19 cellular contexts compared by ENCODE assay signal in genomic region chr10:82866424-82867020, GRCh38.
DNase-seq lines count a peak whose midpoint lies in the region; ATAC-seq, FAIRE-seq and TF ChIP-seq lines count a peak whose summit lies in the region.
"Had no signal": no experiment of that assay in that cellular context is flagged by ENCODE, and none has a peak within 500 bp of the region (broad histone marks: within the 10 kb centered on the region; RNA-seq: fewer than 3 reads in every experiment).

No MANE protein-coding gene starts in this region.

- H3K9me3 ChIP-seq in fibroblast of lung (ENCODE audit: control insufficient read depth, insufficient read depth, low read depth, low read length): no peaks in the 10 kb centered on the region
- H3K9me3 ChIP-seq: A549, gastroesophageal sphincter had no signal

- FAIRE-seq in HTR-8/SVneo (lab: Jason Lieb, UNC): no peak
- FAIRE-seq: A549 had no signal

- H2AFZ ChIP-seq in fibroblast of lung (ENCODE audit: low read length): no peak overlapping the region

- DNase-seq in A172 (ENCODE audit: low spot score) (peak; percentile 94), HTR-8/SVneo (ENCODE audit: insufficient read length, low spot score) (peak; percentile 32), SIG-M5 (lab: John Stamatoyannopoulos, UW) (peak; percentile 47), fibroblast of lung (ENCODE audit: low read depth in 2 of 2) (peak; percentile 31 to 90), CD1c-positive myeloid dendritic cell (ENCODE audit: extremely low spot score) (no peak), NCI-H2029 (lab: John Stamatoyannopoulos, UW) (no peak)
- DNase-seq: activated CD4-positive, alpha-beta T cell treated with anti-CD3 and anti-CD28 coated beads for 48 hours; Calu3; immature natural killer cell; midbrain; NCI-H1105; occipital lobe; stimulated activated naive CD8-positive, alpha-beta T cell treated with anti-CD3 and anti-CD28 coated beads, Interleukin-15, amount 100 ng/mL, for 72 hours; T-helper 17 cell had no signal

- no peaks in the 10 kb centered on the region for H3K4me1 ChIP-seq in fibroblast of lung (ENCODE audit: control insufficient read depth, extremely low read depth, insufficient read depth, low read length)
- H3K4me1 ChIP-seq: A549, gastroesophageal sphincter had no signal

- no peak overlapping the region for H3K9ac ChIP-seq in fibroblast of lung (ENCODE audit: insufficient read depth, low read length)

- H3K27me3 ChIP-seq in fibroblast of lung (ENCODE audit: control insufficient read depth, insufficient read depth, low read length): no peaks in the 10 kb centered on the region
- H3K27me3 ChIP-seq: gastroesophageal sphincter had no signal

- no peak for TF ChIP-seq CTCF in fibroblast of lung (conservative IDR thresholded peaks at IDR 0.05 in 1 of 2, IDR thresholded peaks at IDR 0.05 in 1 of 2; ENCODE audit: low read depth in 1 of 2, low read length in 2 of 2)

- H3K4me3 ChIP-seq in fibroblast of lung (replicated peaks in 1 of 4; ENCODE audit: control extremely low read depth in 1 of 4, insufficient read depth in 1 of 4, low read depth in 3 of 4, low read length in 4 of 4): no peak overlapping the region
- H3K4me3 ChIP-seq: A549, gastroesophageal sphincter, skin epidermis had no signal

- no peaks in the 10 kb centered on the region for H4K20me1 ChIP-seq in fibroblast of lung (ENCODE audit: control insufficient read depth, extremely low read depth, insufficient read depth, low read length)

- H3K27ac ChIP-seq in fibroblast of lung (ENCODE audit: insufficient read depth, low read length): no peak overlapping the region
- H3K27ac ChIP-seq: A549, gastroesophageal sphincter, skin epidermis had no signal

- no peaks in the 10 kb centered on the region for H3K79me2 ChIP-seq in fibroblast of lung (ENCODE audit: control insufficient read depth, insufficient read depth, low read length)

- ATAC-seq in GM19467 (IDR thresholded peaks at IDR 0.05; ENCODE audit: unreplicated experiment) (no peak), HG02938 (IDR thresholded peaks at IDR 0.05; ENCODE audit: unreplicated experiment) (no peak)
- ATAC-seq: A549; gastroesophageal sphincter; stimulated activated naive CD8-positive, alpha-beta T cell treated with anti-CD3 and anti-CD28 coated beads, Interleukin-15, amount 100 ng/mL, for 72 hours; T-helper 17 cell had no signal

- H3K36me3 ChIP-seq in fibroblast of lung (ENCODE audit: control insufficient read depth, insufficient read depth, low read length): no peaks in the 10 kb centered on the region
- H3K36me3 ChIP-seq: gastroesophageal sphincter had no signal

- H3K4me2 ChIP-seq in fibroblast of lung (ENCODE audit: extremely low read depth, insufficient read depth, low read length): no peak overlapping the region
- H3K4me2 ChIP-seq: A549 had no signal

Comparison
In these comparisons a context has a peak if more than half of its experiments do, and no peak if none do; other contexts are left out.
1. DNase-seq: peak in A172 (single experiment), HTR-8/SVneo (single experiment), SIG-M5 (single experiment) and fibroblast of lung (2 of 2); none in CD1c-positive myeloid dendritic cell (single experiment) and NCI-H2029 (single experiment).